In the genomic region with DNA sequence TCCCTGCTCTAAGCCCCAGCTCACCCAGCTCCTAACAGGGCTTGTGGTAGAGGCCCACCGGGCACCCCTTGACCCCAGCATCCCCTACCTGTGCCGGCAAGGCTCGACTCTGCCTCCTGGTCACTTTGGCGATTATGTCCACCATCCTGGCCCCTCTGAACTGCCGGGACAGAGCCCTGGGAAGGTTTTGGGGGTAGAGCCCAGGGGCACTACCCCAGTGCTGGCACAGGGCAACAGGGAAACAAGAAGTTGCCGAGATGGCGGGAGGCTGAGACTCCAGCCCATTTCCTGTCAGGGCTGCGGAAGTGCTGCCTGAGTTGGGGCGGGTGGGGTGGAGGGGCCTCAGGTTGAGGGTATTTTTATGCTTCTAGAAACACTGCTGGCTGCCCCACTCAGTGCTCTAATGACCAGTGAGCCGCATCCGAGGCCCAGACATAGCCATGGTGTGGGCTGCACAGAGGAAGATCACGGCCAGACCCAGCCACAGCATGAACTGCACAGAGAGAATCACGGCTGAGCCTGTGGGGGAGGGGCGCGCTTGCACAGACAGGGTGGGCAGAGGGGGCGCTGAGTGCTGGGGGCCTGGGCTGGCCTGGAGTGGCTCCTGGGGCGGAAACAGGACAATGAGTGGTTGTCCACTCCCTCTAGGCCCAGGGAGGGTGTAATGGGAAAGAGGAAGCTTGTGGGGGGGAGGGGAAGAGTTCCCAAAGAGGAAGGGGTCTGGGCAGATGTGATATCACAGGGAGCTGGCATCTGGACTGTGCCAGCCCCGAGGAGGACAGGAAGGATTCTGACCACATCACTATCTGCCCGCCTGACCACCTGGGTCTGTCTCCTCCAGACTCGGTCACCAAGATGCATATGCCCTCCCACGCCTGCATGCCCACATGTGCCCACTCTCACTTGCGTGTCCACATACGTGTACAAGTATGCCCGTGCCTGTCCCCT, we compare ENCODE assay signal across 8 cellular contexts. TPM values are rescaled to one million over a fixed set of nuclear protein-coding genes. Genes with fewer than 3 reads are reported as not detected.
DNase-seq lines count a peak whose midpoint lies in the region; ATAC-seq and TF ChIP-seq lines count a peak whose summit lies in the region.

No MANE protein-coding gene starts in this region.

- H3K27ac Mint-ChIP-seq in activated naive CD4-positive, alpha-beta T cell treated with anti-CD3 and anti-CD28 coated beads, Interleukin-2, amount 50 U/mL, for 72 hours: peak overlapping the region; percentile 99 to 100

- H3K79me2 ChIP-seq in PC-9 (ENCODE audit: low read depth): peaks cover 80% of the 10 kb centered on the region

- peaks cover 0 to 5% of the 10 kb centered on the region in 2 donors for H3K27me3 ChIP-seq in muscle layer of colon (ENCODE audit: control insufficient read depth in 1 of 2, insufficient read depth in 2 of 2, low read length in 2 of 2)
- H3K27me3 ChIP-seq in tibial nerve: peaks cover 0 to 5% of the 10 kb centered on the region in 2 donors
- H3K27me3 ChIP-seq in PC-9 (ENCODE audit: insufficient read depth, low read depth): no peaks in the 10 kb centered on the region

- BruUV-seq in PC-9 (replicated peaks; lab: Mats Ljungman, UMichigan): no TSS peak

- H3K36me3 Mint-ChIP-seq in activated naive CD4-positive, alpha-beta T cell treated with anti-CD3 and anti-CD28 coated beads, Interleukin-2, amount 50 U/mL, for 72 hours: peaks cover 15 to 21% of the 10 kb centered on the region in 2 donors

- TF ChIP-seq EP300 in tibial nerve (IDR thresholded peaks at IDR 0.05): no peak

- POLR2A ChIA-PET in RWPE1 (lab: Yijun Ruan, JAX; ENCODE audit: low non-redundant PET) (interaction anchor here (0.5 kb wide), 1 partner anchor 18 kb away, joined by 5 read pairs; no protein-coding TSS in a partner anchor), PC-9 (lab: Charles Lee; ENCODE audit: unreplicated experiment) (no interaction called here)

- ATAC-seq in activated naive CD4-positive, alpha-beta T cell treated with anti-CD3 and anti-CD28 coated beads, Interleukin-2, amount 50 U/mL, for 72 hours: peak; percentile 74 to 86
- ATAC-seq in HG03045 (IDR thresholded peaks at IDR 0.05; ENCODE audit: unreplicated experiment): no peak
- no peak for ATAC-seq in HG03432 (IDR thresholded peaks at IDR 0.05; ENCODE audit: unreplicated experiment)

- DNase-seq in GM13977 (ENCODE audit: low spot score) (peak; percentile 87), RWPE1 (ENCODE audit: low spot score) (no peak), tibial nerve (ENCODE audit: low spot score in 2 of 2) (peak in 1 of 2 donors; percentile 56), PC-9 (no peak)
- peak in 1 of 2 donors; percentile 59 for DNase-seq in activated naive CD4-positive, alpha-beta T cell treated with anti-CD3 and anti-CD28 coated beads, Interleukin-2, amount 50 U/mL, for 72 hours (ENCODE audit: low spot score in 2 of 2)

- intact Hi-C loops in PC-9 (cut with micrococcal nuclease; ENCODE audit: unreplicated experiment): no loop called here

- CTCF ChIA-PET in RWPE1 (lab: Yijun Ruan, JAX) (interaction anchor here (0.7 to 0.8 kb wide), 2 partner anchors 15 to 173 kb away, joined by 3 read pairs; no protein-coding TSS in a partner anchor), PC-9 (lab: Charles Lee) (interaction anchor here (0.5 kb wide), 1 partner anchor 133 kb away, joined by 3 read pairs; no protein-coding TSS in a partner anchor)

- TF ChIP-seq POLR2A in tibial nerve (IDR thresholded peaks at IDR 0.05): no peak

- no peak overlapping the region for H3K9ac ChIP-seq in muscle layer of colon (ENCODE audit: low read length)

- H3K9me3 Mint-ChIP-seq in activated naive CD4-positive, alpha-beta T cell treated with anti-CD3 and anti-CD28 coated beads, Interleukin-2, amount 50 U/mL, for 72 hours: no peaks in the 10 kb centered on the region

- H2AFZ ChIP-seq in PC-9: no peak overlapping the region

- in situ Hi-C loops in GM13977 (cut with MboI; ENCODE audit: low pct_unique_long_range_greater_than_20kb, low sequenced_read_pairs, unreplicated experiment): no loop called here

- H3K27ac ChIP-seq in RWPE1: peak overlapping the region; percentile 33
- H3K27ac ChIP-seq in muscle layer of colon (ENCODE audit: low read depth, low read length): peak overlapping the region; percentile 3
- H3K27ac ChIP-seq in tibial nerve: peak overlapping the region in 3 of 4 donors; percentile 64 to 83 (median 67)
- no peak overlapping the region for H3K27ac ChIP-seq in PC-9

- H3K4me3 ChIP-seq in muscle layer of colon (ENCODE audit: low read depth in 1 of 2, low read length in 2 of 2) (peak overlapping the region in 1 of 2 donors; percentile 32), tibial nerve (peak overlapping the region in 3 of 4 donors; percentile 1 to 45 (median 44)), PC-9 (no peak overlapping the region)

- WGBS in tibial nerve, 2 donors: 50 to 61% methylated on average over 20 to 24 of the region's 24 CpGs

- H3K36me3 ChIP-seq in muscle layer of colon (ENCODE audit: insufficient read depth, low read length): no peaks in the 10 kb centered on the region
- peaks cover 0 to 2% (median 0%) of the 10 kb centered on the region in 3 donors for H3K36me3 ChIP-seq in tibial nerve
- peaks cover 22% of the 10 kb centered on the region for H3K36me3 ChIP-seq in PC-9 (ENCODE audit: low read depth)

- H3K4me2 ChIP-seq in PC-9: no peak overlapping the region

- no peaks in the 10 kb centered on the region for H3K9me3 ChIP-seq in muscle layer of colon (ENCODE audit: low read length)
- no peaks in the 10 kb centered on the region for H3K9me3 ChIP-seq in tibial nerve
- no peaks in the 10 kb centered on the region for H3K9me3 ChIP-seq in PC-9 (ENCODE audit: insufficient read depth, low read depth)

- peaks cover 82% of the 10 kb centered on the region for H4K20me1 ChIP-seq in PC-9 (ENCODE audit: insufficient read depth)

- H3K4me1 ChIP-seq in muscle layer of colon (ENCODE audit: insufficient read depth, low read length) (no peaks in the 10 kb centered on the region), tibial nerve (peaks cover 0 to 48% (median 14%) of the 10 kb centered on the region in 4 donors), PC-9 (replicated peaks; ENCODE audit: insufficient read depth) (no peaks in the 10 kb centered on the region)

- no peaks in the 10 kb centered on the region for H3K9me2 ChIP-seq in PC-9 (ENCODE audit: insufficient read depth)

- no peak for TF ChIP-seq CTCF in GM13977 (IDR thresholded peaks at IDR 0.05; ENCODE audit: extremely low read depth, insufficient read depth, missing control alignments)
- TF ChIP-seq CTCF in RWPE1 (conservative IDR thresholded peaks at IDR 0.05; ENCODE audit: low read depth): no peak
- no peak for TF ChIP-seq CTCF in tibial nerve (IDR thresholded peaks at IDR 0.05)
- TF ChIP-seq CTCF in PC-9 (conservative IDR thresholded peaks at IDR 0.05): no peak

- peaks cover 26% of the 10 kb centered on the region; the same call in 1 of the 2 replicates for H3F3A ChIP-seq in PC-9 (ENCODE audit: insufficient read depth, low read depth)

RNA-seq across cellular contexts. Expression of a gene that starts 22.3 kb away (rescaled TPM):
- total RNA-seq in activated naive CD4-positive, alpha-beta T cell treated with anti-CD3 and anti-CD28 coated beads, Interleukin-2, amount 50 U/mL, for 72 hours: 10 to 100 TPM; 49.7 to 55.1 TPM
- total RNA-seq in tibial nerve (10 to 100 TPM; 18.4 to 36.3 (median 22.5) TPM), PC-9 (2021) (60.6 and 61.4 TPM in 2 replicates)

Comparison
In these comparisons a context has a peak if more than half of its experiments do, and no peak if none do; other contexts are left out.
1. ATAC-seq: peak in activated naive CD4-positive, alpha-beta T cell treated with anti-CD3 and anti-CD28 coated beads, Interleukin-2, amount 50 U/mL, for 72 hours (2 of 2); none in HG03045 (single experiment) and HG03432 (single experiment).